17 cellular contexts compared by ENCODE assay signal in genomic region chr12:6947615-6948014, GRCh38. TPM values are rescaled to one million over a fixed set of nuclear protein-coding genes. Genes with fewer than 3 reads are reported as not detected.
DNase-seq lines count a peak whose midpoint lies in the region; ATAC-seq lines count a peak whose summit lies in the region.
"Had no signal": no experiment of that assay in that cellular context is flagged by ENCODE, and none has a peak within 500 bp of the region (broad histone marks: within the 10 kb centered on the region; RNA-seq: fewer than 3 reads in every experiment).

No MANE protein-coding gene starts in this region.

- H3K4me1 Mint-ChIP-seq in activated T-cell treated with anti-CD3 and anti-CD28 coated beads, Interleukin-2, amount 50 U/mL, for 4 hours (ENCODE audit: low read depth): peaks cover 79% of the 10 kb centered on the region
- peaks cover 40 to 64% (median 58%) of the 10 kb centered on the region in 3 donors for H3K4me1 Mint-ChIP-seq in IgD-negative memory B cell
- H3K4me1 Mint-ChIP-seq in central memory CD8-positive, alpha-beta T cell: peaks cover 91% of the 10 kb centered on the region

- peaks cover 8% of the 10 kb centered on the region for H3K36me3 Mint-ChIP-seq in activated T-cell treated with anti-CD3 and anti-CD28 coated beads, Interleukin-2, amount 50 U/mL, for 4 hours (ENCODE audit: insufficient read depth)
- H3K36me3 Mint-ChIP-seq in IgD-negative memory B cell: peaks cover 6% of the 10 kb centered on the region
- peaks cover 39% of the 10 kb centered on the region for H3K36me3 Mint-ChIP-seq in central memory CD8-positive, alpha-beta T cell (ENCODE audit: insufficient read depth)

- H3K9me3 Mint-ChIP-seq in activated T-cell treated with anti-CD3 and anti-CD28 coated beads, Interleukin-2, amount 50 U/mL, for 4 hours: no peaks in the 10 kb centered on the region
- no peaks in the 10 kb centered on the region for H3K9me3 Mint-ChIP-seq in IgD-negative memory B cell
- H3K9me3 Mint-ChIP-seq in central memory CD8-positive, alpha-beta T cell: no peaks in the 10 kb centered on the region

- H3K27ac Mint-ChIP-seq in IgD-negative memory B cell: peak overlapping the region; percentile 61 to 99 (median 95)
- peak overlapping the region; percentile 99 for H3K27ac Mint-ChIP-seq in central memory CD8-positive, alpha-beta T cell (ENCODE audit: low read depth)

- H3K27me3 Mint-ChIP-seq in activated T-cell treated with anti-CD3 and anti-CD28 coated beads, Interleukin-2, amount 50 U/mL, for 4 hours (ENCODE audit: low read depth): no peaks in the 10 kb centered on the region
- H3K27me3 Mint-ChIP-seq in IgD-negative memory B cell: no peaks in the 10 kb centered on the region
- no peaks in the 10 kb centered on the region for H3K27me3 Mint-ChIP-seq in central memory CD8-positive, alpha-beta T cell

- intact Hi-C loops in posterior vena cava (cut with DNase I): no loop called here

- DNase-seq in activated T-cell treated with anti-CD3 and anti-CD28 coated beads, Interleukin-2, amount 50 U/mL, for 4 hours: no peak
- DNase-seq in activated T-cell treated with anti-CD3 and anti-CD28 coated beads, Interleukin-2, amount 50 U/mL, for 48 hours: no peak
- no peak for DNase-seq in central memory CD8-positive, alpha-beta T cell (ENCODE audit: low spot score in 2 of 2)
- peak; percentile 45 for DNase-seq in posterior vena cava (ENCODE audit: low spot score)
- no peak for DNase-seq in left lobe of liver (ENCODE audit: low spot score)
- no peak for DNase-seq in MV-4-11 (lab: John Stamatoyannopoulos, UW)
- DNase-seq: activated CD4-positive, alpha-beta T cell treated with anti-CD3 and anti-CD28 coated beads for 48 hours; adrenal gland; DMS79; NCI-H510A had no signal

- no peak for ATAC-seq in activated T-cell treated with anti-CD3 and anti-CD28 coated beads, Interleukin-2, amount 50 U/mL, for 4 hours
- ATAC-seq in central memory CD8-positive, alpha-beta T cell (replicated peaks; ENCODE audit: extremely low read depth, poor library complexity, severe bottlenecking): no peak
- ATAC-seq in left lobe of liver (no peak), HG03139 (IDR thresholded peaks at IDR 0.05; ENCODE audit: unreplicated experiment) (no peak)

- peak overlapping the region; percentile 48 for H3K4me3 Mint-ChIP-seq in activated T-cell treated with anti-CD3 and anti-CD28 coated beads, Interleukin-2, amount 50 U/mL, for 4 hours
- H3K4me3 Mint-ChIP-seq in IgD-negative memory B cell: peak overlapping the region in 3 of 4 donors; percentile 70 to 91 (median 87)
- H3K4me3 Mint-ChIP-seq in central memory CD8-positive, alpha-beta T cell: peak overlapping the region; percentile 98

RNA-seq across cellular contexts. Expression of gene PTPN6, which starts 3.5 kb away (rescaled TPM):
- 100 to 1,000 TPM; 309 to 404 (median 401) TPM for total RNA-seq in activated T-cell treated with anti-CD3 and anti-CD28 coated beads, Interleukin-2, amount 50 U/mL, for 4 hours
- 1,038 TPM for polyA plus RNA-seq in IgD-negative memory B cell
- total RNA-seq in posterior vena cava: 10 to 100 TPM; 18.7 to 31.4 TPM
- 17.8 TPM for total RNA-seq in left lobe of liver
- total RNA-seq: fibroblast of lung had no signal

RNA-seq across cellular contexts. Expression of gene C12orf57, which starts 3.8 kb away (rescaled TPM):
- 100 to 1,000 TPM; 180 to 190 (median 184) TPM for total RNA-seq in activated T-cell treated with anti-CD3 and anti-CD28 coated beads, Interleukin-2, amount 50 U/mL, for 4 hours
- 141 TPM for polyA plus RNA-seq in IgD-negative memory B cell
- total RNA-seq in posterior vena cava: 100 to 1,000 TPM; 189 to 206 TPM
- 86.3 TPM for total RNA-seq in left lobe of liver

RNA-seq across cellular contexts. Expression of gene RNU7-1, which starts 4.0 kb away (rescaled TPM):
- not detected for total RNA-seq in activated T-cell treated with anti-CD3 and anti-CD28 coated beads, Interleukin-2, amount 50 U/mL, for 4 hours
- not detected for polyA plus RNA-seq in IgD-negative memory B cell
- total RNA-seq in posterior vena cava: not detected
- total RNA-seq in left lobe of liver: not detected
- total RNA-seq: adrenal gland, fibroblast of lung, lung microvascular endothelial cell, osteoblast had no signal
- polyA plus RNA-seq: adrenal gland, AG04450, fibroblast of lung, thymus had no signal

RNA-seq across cellular contexts. Expression of gene ATN1, which starts 19.9 kb away (rescaled TPM):
- 10 to 100 TPM; 65.8 to 73.9 (median 70.7) TPM for total RNA-seq in activated T-cell treated with anti-CD3 and anti-CD28 coated beads, Interleukin-2, amount 50 U/mL, for 4 hours
- 1.4 TPM for polyA plus RNA-seq in IgD-negative memory B cell
- total RNA-seq in posterior vena cava (100 to 1,000 TPM in 1 of 2 donors, 10 to 100 TPM in 1; 97.0 to 106 TPM), left lobe of liver (22.0 TPM)

RNA-seq across cellular contexts. Expression of gene PHB2, which starts 22.8 kb away (rescaled TPM):
- total RNA-seq in activated T-cell treated with anti-CD3 and anti-CD28 coated beads, Interleukin-2, amount 50 U/mL, for 4 hours: 100 to 1,000 TPM; 619 to 718 (median 635) TPM
- 123 TPM for polyA plus RNA-seq in IgD-negative memory B cell
- total RNA-seq in posterior vena cava (100 to 1,000 TPM in 1 of 2 donors, 10 to 100 TPM in 1; 98.8 to 110 TPM), left lobe of liver (129 TPM)

Comparison
In these comparisons a context has a peak if more than half of its experiments do, and no peak if none do; other contexts are left out.
1. H3K4me3 Mint-ChIP-seq: peak in every context shown above with its lines; median percentile 98 in central memory CD8-positive, alpha-beta T cell; 87 in IgD-negative memory B cell; 48 in activated T-cell treated with anti-CD3 and anti-CD28 coated beads, Interleukin-2, amount 50 U/mL, for 4 hours.
2. RNA of gene PTPN6, which starts 3.5 kb away (total RNA-seq): 309 to 404 TPM in activated T-cell treated with anti-CD3 and anti-CD28 coated beads, Interleukin-2, amount 50 U/mL, for 4 hours; 18.7 to 31.4 TPM in posterior vena cava and 17.8 TPM in left lobe of liver (single experiment); every median in the first group is over 4 times any median in the second.